28 cellular contexts compared by ENCODE assay signal in the genomic region with DNA sequence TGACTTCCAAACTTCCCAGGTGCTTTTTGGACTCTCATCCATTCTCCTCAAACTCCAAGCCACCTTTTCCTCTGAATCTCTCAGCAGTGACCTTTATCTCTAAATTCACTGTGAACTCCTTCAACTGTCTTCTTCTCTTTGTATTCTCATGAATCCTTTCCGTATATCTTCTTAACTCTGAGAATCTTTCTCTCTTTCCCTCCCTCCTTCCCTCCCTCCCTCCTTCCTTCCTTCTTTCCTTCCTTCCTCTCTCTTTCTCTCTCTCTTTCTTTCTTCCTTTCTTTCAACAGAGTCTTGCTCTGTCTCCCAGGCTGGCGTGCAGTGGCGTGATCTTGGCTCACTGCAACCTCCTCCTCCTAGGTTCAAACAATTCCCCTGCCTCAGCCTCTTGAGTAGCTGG. TPM values are rescaled to one million over a fixed set of nuclear protein-coding genes. Genes with fewer than 3 reads are reported as not detected.
"Had no signal": no experiment of that assay in that cellular context is flagged by ENCODE, and none has a peak within 500 bp of the region (broad histone marks: within the 10 kb centered on the region; RNA-seq: fewer than 3 reads in every experiment).

No MANE protein-coding gene starts in this region.

- H3K4me3 Mint-ChIP-seq: central memory CD8-positive, alpha-beta T cell; naive thymus-derived CD4-positive, alpha-beta T cell; nephron; neural progenitor cell; stimulated activated memory B cell treated with anti-CD40 and anti-IgM and Interleukin-4, amounts not matched to agents 10 μg/mL and 1 μg/mL and 100 μg/mL, for 72 hours; type B pancreatic cell had no signal

- H3K27ac Mint-ChIP-seq: naive thymus-derived CD4-positive, alpha-beta T cell; neural progenitor cell; progenitor cell of endocrine pancreas; stimulated activated memory B cell treated with anti-CD40 and anti-IgM and Interleukin-4, amounts not matched to agents 10 μg/mL and 1 μg/mL and 100 μg/mL, for 72 hours; type B pancreatic cell had no signal

- H3K27me3 ChIP-seq: thyroid gland had no signal

- H3K9me3 Mint-ChIP-seq: central memory CD8-positive, alpha-beta T cell; nephron; neural progenitor cell; stimulated activated memory B cell treated with anti-CD40 and anti-IgM and Interleukin-4, amounts not matched to agents 10 μg/mL and 1 μg/mL and 100 μg/mL, for 72 hours had no signal

- ATAC-seq: left cardiac atrium; left lung; naive thymus-derived CD4-positive, alpha-beta T cell; stimulated activated memory B cell treated with anti-CD40 and anti-IgM and Interleukin-4, amounts not matched to agents 10 μg/mL and 1 μg/mL and 100 μg/mL, for 72 hours; stimulated activated naive CD8-positive, alpha-beta T cell treated with anti-CD3 and anti-CD28 coated beads, Interleukin-15, Interleukin-2, amounts not matched to agents 100 U/mL and 50 U/mL, for 24 hours had no signal

- H3K4me3 ChIP-seq: coronary artery, left lung, neural progenitor cell, sigmoid colon, spleen, thyroid gland had no signal

- H3K9me3 ChIP-seq: left lung, sigmoid colon, spleen, thyroid gland had no signal

- H3K36me3 Mint-ChIP-seq: naive thymus-derived CD4-positive, alpha-beta T cell; neural progenitor cell; stimulated activated memory B cell treated with anti-CD40 and anti-IgM and Interleukin-4, amounts not matched to agents 10 μg/mL and 1 μg/mL and 100 μg/mL, for 72 hours; type B pancreatic cell had no signal

- H3K9ac ChIP-seq: neural progenitor cell, parathyroid adenoma had no signal

- H3K27ac ChIP-seq: coronary artery, neural progenitor cell, parathyroid adenoma, sigmoid colon, thyroid gland had no signal

- DNase-seq: dermis blood vessel endothelial cell; effector memory CD4-positive, alpha-beta T cell; head of caudate nucleus; hippocampal formation; left cardiac atrium; left lung; mammary epithelial cell; mesendoderm; midbrain; naive thymus-derived CD4-positive, alpha-beta T cell; sigmoid colon; spleen; stimulated activated CD4-positive, alpha-beta T cell treated with anti-CD3 and anti-CD28 coated beads, Interleukin-4, amount 100 ng/mL, for 4 hours; stimulated activated naive CD8-positive, alpha-beta T cell treated with anti-CD3 and anti-CD28 coated beads, Interleukin-15, Interleukin-2, amounts not matched to agents 100 U/mL and 50 U/mL, for 24 hours; thyroid gland had no signal

- H3K36me3 ChIP-seq: left lung, neural progenitor cell, sigmoid colon, spleen, thyroid gland had no signal

RNA-seq across cellular contexts. Expression of a gene that starts 27.6 kb away (rescaled TPM):
- total RNA-seq: chondrocyte, dermis blood vessel endothelial cell, endothelial cell of umbilical vein, fibroblast of villous mesenchyme, kidney epithelial cell, mammary epithelial cell, osteoblast had no signal
